Comparison of ENCODE assay signal across 8 cellular contexts in the genomic region with DNA sequence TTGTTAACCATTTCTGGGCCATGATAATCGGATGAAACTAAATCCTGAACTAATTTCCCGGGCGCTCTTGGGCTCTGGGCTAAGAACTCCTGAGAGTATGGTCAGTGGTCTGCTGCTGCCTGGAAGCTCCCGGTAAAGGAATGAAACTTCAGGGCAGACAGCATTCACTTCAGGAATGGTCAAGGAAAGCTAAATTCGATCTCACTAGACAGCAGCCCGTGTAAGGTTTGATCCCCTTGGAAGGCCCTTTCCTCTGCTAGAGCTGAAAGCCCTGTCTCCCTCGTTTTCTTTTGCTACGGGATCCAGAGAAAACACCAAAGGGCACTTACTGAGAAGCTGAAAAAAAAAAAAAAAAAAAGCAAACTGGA. TPM values are rescaled to one million over a fixed set of nuclear protein-coding genes. Genes with fewer than 3 reads are reported as not detected.
DNase-seq lines count a peak whose midpoint lies in the region; ATAC-seq, FAIRE-seq and TF ChIP-seq lines count a peak whose summit lies in the region.

No MANE protein-coding gene starts in this region.

- H3K36me3 Mint-ChIP-seq in activated CD4-positive, alpha-beta memory T cell treated with anti-CD3 and anti-CD28 coated beads for 36 hours: peaks cover 14% of the 10 kb centered on the region

- peak overlapping the region; percentile 70 for H3K27ac ChIP-seq in HEK293 (ENCODE audit: extremely low read depth, low read depth, low read length)
- no peak overlapping the region for H3K27ac ChIP-seq in iPS DF 6.9 (ENCODE audit: low read length)
- H3K27ac ChIP-seq in small intestine (ENCODE audit: low read depth in 1 of 2, low read length in 1 of 2): peak overlapping the region; percentile 74 to 91

- H3K9me3 ChIP-seq in HEK293 (ENCODE audit: control insufficient read depth, insufficient read depth, low read depth, low read length): no peaks in the 10 kb centered on the region
- no peaks in the 10 kb centered on the region for H3K9me3 ChIP-seq in iPS DF 6.9 (ENCODE audit: control insufficient read depth, insufficient read depth, low read length)
- H3K9me3 ChIP-seq in small intestine (ENCODE audit: control insufficient read depth, low read depth): no peaks in the 10 kb centered on the region

- H3K27me3 Mint-ChIP-seq in activated CD4-positive, alpha-beta memory T cell treated with anti-CD3 and anti-CD28 coated beads for 36 hours: no peaks in the 10 kb centered on the region

- H3K4me1 ChIP-seq in HEK293 (ENCODE audit: control insufficient read depth, insufficient read depth, low read length) (no peaks in the 10 kb centered on the region), iPS DF 6.9 (ENCODE audit: control insufficient read depth, insufficient read depth, low read length) (peaks cover 3% of the 10 kb centered on the region; the same call in 1 of the 2 replicates), small intestine (ENCODE audit: control insufficient read depth in 2 of 2, insufficient read depth in 1 of 2, low read depth in 1 of 2, low read length in 1 of 2) (no peaks in the 10 kb centered on the region)

- no peak for DNase-seq in activated CD4-positive, alpha-beta memory T cell treated with anti-CD3 and anti-CD28 coated beads for 36 hours
- DNase-seq in iPS DF 6.9 (ENCODE audit: low read depth, low spot score) (no peak), small intestine (no peak), OCI-M1 (lab: John Stamatoyannopoulos, UW) (no peak), ACHN (no peak), 8988T (no peak)

- H3K4me3 ChIP-seq in HEK293 (ENCODE audit: low read depth, low read length) (peak overlapping the region; percentile 86), iPS DF 6.9 (ENCODE audit: low read length) (peak overlapping the region; percentile 69; the same call in 1 of the 2 replicates), small intestine (ENCODE audit: low read depth in 1 of 2, low read length in 2 of 2) (peak overlapping the region; percentile 61 to 85)

- no peak for ATAC-seq in GM21381 (IDR thresholded peaks at IDR 0.05; ENCODE audit: unreplicated experiment)

- CTCF ChIA-PET in HEK293 (lab: Yijun Ruan, JAX): interaction anchor here (0.9 to 2.0 kb wide), 3 partner anchors 9 to 33 kb away, joined by 3 to 5 read pairs (median 4); no protein-coding TSS in a partner anchor
- CTCF ChIA-PET in activated CD4-positive, alpha-beta memory T cell treated with anti-CD3 and anti-CD28 coated beads for 36 hours (lab: Charles Lee): interaction anchor here (1.0 to 2.4 kb wide), 5 partner anchors 9 to 462 kb away, joined by 5 to 13 read pairs (median 6); a partner anchor contains a TSS

- H3K27ac Mint-ChIP-seq in activated CD4-positive, alpha-beta memory T cell treated with anti-CD3 and anti-CD28 coated beads for 36 hours: peak overlapping the region; percentile 96

- H3K36me3 ChIP-seq in HEK293 (ENCODE audit: control insufficient read depth in 2 of 2, insufficient read depth in 1 of 2, low read length in 2 of 2) (peaks cover 8 to 22% of the 10 kb centered on the region in 2 experiments), iPS DF 6.9 (ENCODE audit: control insufficient read depth, insufficient read depth, low read length) (no peaks in the 10 kb centered on the region), small intestine (ENCODE audit: control insufficient read depth in 2 of 2, insufficient read depth in 2 of 2, low read length in 2 of 2) (peaks cover 0 to 4% of the 10 kb centered on the region in 2 donors)

- H3K4me3 Mint-ChIP-seq in activated CD4-positive, alpha-beta memory T cell treated with anti-CD3 and anti-CD28 coated beads for 36 hours: peak overlapping the region; percentile 94

- in situ Hi-C loops in ACHN (cut with HindIII; ENCODE audit: low pct_ligation_motif_present, low pct_unique_long_range_greater_than_20kb, low sequenced_read_pairs): no loop called here

- H3K9me3 Mint-ChIP-seq in activated CD4-positive, alpha-beta memory T cell treated with anti-CD3 and anti-CD28 coated beads for 36 hours: no peaks in the 10 kb centered on the region

- H3K27me3 ChIP-seq in iPS DF 6.9 (ENCODE audit: control insufficient read depth, insufficient read depth, low read length) (no peaks in the 10 kb centered on the region), small intestine (ENCODE audit: control insufficient read depth in 2 of 2, insufficient read depth in 2 of 2, low read length in 2 of 2) (no peaks in the 10 kb centered on the region)

- no peak for TF ChIP-seq CTCF in HEK293 (tag by site-specific recombination; IDR thresholded peaks at IDR 0.05)

- intact Hi-C loops in activated CD4-positive, alpha-beta memory T cell treated with anti-CD3 and anti-CD28 coated beads for 36 hours (cut with micrococcal nuclease): loop anchor here (1.0 kb wide), 5 partner anchors 27 to 441 kb away; a partner anchor contains a TSS

- POLR2A ChIA-PET in HEK293 (lab: Yijun Ruan, JAX): interaction anchor here (1.4 to 2.0 kb wide), 7 partner anchors 14 to 155 kb away, joined by 3 to 20 read pairs (median 6); a partner anchor contains a TSS
- POLR2A ChIA-PET in activated CD4-positive, alpha-beta memory T cell treated with anti-CD3 and anti-CD28 coated beads for 36 hours (lab: Charles Lee): interaction anchor here (1.6 to 2.6 kb wide), 4 partner anchors 26 to 272 kb away, joined by 5 to 25 read pairs (median 10); a partner anchor contains a TSS

- no CpG with 5 or more reads among the region's 8 CpGs for WGBS in iPS DF 6.9 (ENCODE audit: insufficient coverage, insufficient read length)
- WGBS in small intestine, 3 donors: 12 to 25% (median 17%) methylated on average over 8 of the region's 8 CpGs

- peaks cover 44% of the 10 kb centered on the region for H3K4me1 Mint-ChIP-seq in activated CD4-positive, alpha-beta memory T cell treated with anti-CD3 and anti-CD28 coated beads for 36 hours (ENCODE audit: low read depth)

- FAIRE-seq in small intestine (lab: Jason Lieb, UNC): no peak

TF ChIP-seq in HEK293, 187 proteins besides CTCF, POLR2A, EP300 and RAD21:
- no peak for TF ChIP-seq ZNF16 (tag by site-specific recombination; IDR thresholded peaks at IDR 0.05; ENCODE audit: low read depth)
- TF ChIP-seq, protein P1, sequence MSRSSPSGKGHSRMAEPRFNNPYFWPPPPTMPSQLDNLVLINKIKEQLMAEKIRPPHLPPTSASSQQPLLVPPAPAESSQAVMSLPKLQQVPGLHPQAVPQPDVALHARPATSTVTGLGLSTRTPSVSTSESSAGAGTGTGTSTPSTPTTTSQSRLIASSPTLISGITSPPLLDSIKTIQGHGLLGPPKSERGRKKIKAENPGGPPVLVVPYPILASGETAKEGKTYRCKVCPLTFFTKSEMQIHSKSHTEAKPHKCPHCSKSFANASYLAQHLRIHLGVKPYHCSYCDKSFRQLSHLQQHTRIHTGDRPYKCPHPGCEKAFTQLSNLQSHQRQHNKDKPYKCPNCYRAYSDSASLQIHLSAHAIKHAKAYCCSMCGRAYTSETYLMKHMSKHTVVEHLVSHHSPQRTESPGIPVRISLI (tag by site-specific recombination; IDR thresholded peaks at IDR 0.05): peak; percentile 43; the same call in 1 of the 2 replicates
- no peak for TF ChIP-seq GFI1B (tag by site-specific recombination; IDR thresholded peaks at IDR 0.05)
- no peak for TF ChIP-seq ZNF175 (tag by site-specific recombination; IDR thresholded peaks at IDR 0.05)
- no peak for TF ChIP-seq ZNF558 (tag by site-specific recombination; IDR thresholded peaks at IDR 0.05)
- TF ChIP-seq ZBTB21 (tag by site-specific recombination; IDR thresholded peaks at IDR 0.05): no peak
- no peak for TF ChIP-seq ZNF23 (tag by site-specific recombination; IDR thresholded peaks at IDR 0.05; ENCODE audit: borderline replicate concordance)
- no peak for TF ChIP-seq GLIS2 (tag by site-specific recombination; IDR thresholded peaks at IDR 0.05)
- TF ChIP-seq ZNF274 (IDR thresholded peaks at IDR 0.05; ENCODE audit: low read length): no peak
- no peak for TF ChIP-seq ZNF274 (tag by site-specific recombination; IDR thresholded peaks at IDR 0.05; ENCODE audit: borderline replicate concordance)
- TF ChIP-seq PRDM1 (tag by site-specific recombination; IDR thresholded peaks at IDR 0.05): peak; percentile 86
- TF ChIP-seq, protein P2, sequence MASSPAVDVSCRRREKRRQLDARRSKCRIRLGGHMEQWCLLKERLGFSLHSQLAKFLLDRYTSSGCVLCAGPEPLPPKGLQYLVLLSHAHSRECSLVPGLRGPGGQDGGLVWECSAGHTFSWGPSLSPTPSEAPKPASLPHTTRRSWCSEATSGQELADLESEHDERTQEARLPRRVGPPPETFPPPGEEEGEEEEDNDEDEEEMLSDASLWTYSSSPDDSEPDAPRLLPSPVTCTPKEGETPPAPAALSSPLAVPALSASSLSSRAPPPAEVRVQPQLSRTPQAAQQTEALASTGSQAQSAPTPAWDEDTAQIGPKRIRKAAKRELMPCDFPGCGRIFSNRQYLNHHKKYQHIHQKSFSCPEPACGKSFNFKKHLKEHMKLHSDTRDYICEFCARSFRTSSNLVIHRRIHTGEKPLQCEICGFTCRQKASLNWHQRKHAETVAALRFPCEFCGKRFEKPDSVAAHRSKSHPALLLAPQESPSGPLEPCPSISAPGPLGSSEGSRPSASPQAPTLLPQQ (tag by site-specific recombination; IDR thresholded peaks at IDR 0.05): no peak
TF ChIP-seq in HEK293: peak in this region for 2.

RNA-seq across cellular contexts. Expression of a gene that starts 0.7 kb away (rescaled TPM):
- total RNA-seq in activated CD4-positive, alpha-beta memory T cell treated with anti-CD3 and anti-CD28 coated beads for 36 hours: 10 to 100 TPM; 31.4 to 33.6 TPM
- 10 to 100 TPM; 17.6 to 26.4 (median 21.6) TPM for polyA plus RNA-seq in small intestine

RNA-seq across cellular contexts. Expression of a gene that starts 26.8 kb away (rescaled TPM):
- total RNA-seq in activated CD4-positive, alpha-beta memory T cell treated with anti-CD3 and anti-CD28 coated beads for 36 hours: under 1 TPM; 0.36 to 0.40 TPM
- 1 to 10 TPM in 1 of 3 donors, not detected in 2; 2.1 TPM for polyA plus RNA-seq in small intestine

RNA-seq across cellular contexts. Expression of a gene that starts 37.5 kb away (rescaled TPM):
- 10 to 100 TPM; 55.6 to 56.1 TPM for total RNA-seq in activated CD4-positive, alpha-beta memory T cell treated with anti-CD3 and anti-CD28 coated beads for 36 hours
- polyA plus RNA-seq in small intestine: 10 to 100 TPM; 11.3 to 25.6 (median 16.8) TPM

RNA-seq across cellular contexts. Expression of a gene that starts 46.5 kb away (rescaled TPM):
- total RNA-seq in activated CD4-positive, alpha-beta memory T cell treated with anti-CD3 and anti-CD28 coated beads for 36 hours: not detected
- not detected for polyA plus RNA-seq in small intestine

RNA-seq across cellular contexts. Expression of a gene that starts 50.8 kb away (rescaled TPM):
- total RNA-seq in activated CD4-positive, alpha-beta memory T cell treated with anti-CD3 and anti-CD28 coated beads for 36 hours: 10 to 100 TPM; 37.7 to 41.6 TPM
- polyA plus RNA-seq in small intestine: 1 to 10 TPM; 2.5 to 5.0 (median 3.2) TPM
